ENCODE assay signal across 8 cellular contexts in the genomic region with DNA sequence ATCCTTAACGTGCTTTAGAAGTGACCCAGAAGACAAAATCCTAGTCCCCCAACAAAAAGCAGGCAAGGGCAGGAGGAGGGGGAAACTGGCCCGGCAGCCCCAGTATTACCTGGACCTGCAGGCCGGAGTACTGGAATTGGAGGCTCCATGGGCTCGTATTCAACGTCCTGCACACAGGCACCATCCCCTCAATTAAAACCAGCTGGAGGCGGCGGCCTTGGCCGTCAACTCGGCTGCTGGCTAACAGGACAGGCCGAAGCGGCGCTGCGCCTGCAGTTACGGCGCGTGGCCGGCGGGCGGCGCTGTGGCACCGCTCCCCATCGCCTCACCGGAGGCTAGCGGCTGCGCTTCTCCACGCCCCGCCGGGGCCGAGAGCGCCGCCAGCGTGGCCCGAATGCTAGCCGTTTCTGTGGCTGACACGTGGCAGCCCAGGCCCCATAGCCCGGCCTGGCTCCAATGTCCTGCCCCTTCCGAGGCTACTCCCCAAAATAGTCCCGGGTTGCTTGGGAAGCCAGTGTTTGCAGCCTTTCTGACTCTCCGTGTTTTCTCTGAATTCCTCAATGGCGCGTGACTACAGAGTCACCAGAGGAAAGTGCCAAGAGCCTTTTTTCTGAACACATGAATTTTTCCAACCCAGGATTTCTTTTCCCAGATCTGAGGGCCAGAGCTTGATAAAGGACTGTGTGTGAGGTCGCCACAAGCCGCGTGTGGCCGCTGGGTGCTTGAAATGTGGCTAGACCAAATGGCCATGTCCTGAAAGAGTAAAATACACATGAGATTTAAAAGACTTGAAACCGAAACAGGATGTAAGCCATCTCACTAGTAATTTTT.
A peak's percentile ranks its signal among the peaks of the same experiment; 100 is the strongest.
DNase-seq lines count a peak whose midpoint lies in the region; ATAC-seq, FAIRE-seq and TF ChIP-seq lines count a peak whose summit lies in the region.

No MANE protein-coding gene starts in this region.

- peak overlapping the region; percentile 89 for H3K4me2 ChIP-seq in endothelial cell of umbilical vein (ENCODE audit: insufficient read depth, low read length)

- peak; percentile 95 for DNase-seq in COLO829 (ENCODE audit: low spot score)
- DNase-seq in HL-60 (ENCODE audit: low read depth in 1 of 2, low spot score in 1 of 2): peak; percentile 76 to 83
- DNase-seq in NOMO-1 treated with dmso at 0.1 percent for 144 hours (lab: John Stamatoyannopoulos, UW; ENCODE audit: unreplicated experiment): peak; percentile 91
- peak; percentile 78 for DNase-seq in activated CD8-positive, alpha-beta memory T cell treated with anti-CD3 and anti-CD28 coated beads, Interleukin-2, amount 50 U/mL, for 4 hours
- peak; percentile 97 for DNase-seq in endothelial cell of umbilical vein (ENCODE audit: low read depth, low spot score)
- DNase-seq in stimulated activated CD8-positive, alpha-beta memory T cell treated with anti-CD3 and anti-CD28 coated beads, Interleukin-2, amount 100 ng/mL, for 48 hours (ENCODE audit: low read depth in 2 of 2): peak; percentile 71 to 73

- H3K36me3 ChIP-seq in endothelial cell of umbilical vein (ENCODE audit: control insufficient read depth in 2 of 2, extremely low read depth in 1 of 2, insufficient read depth in 2 of 2, low read length in 2 of 2): no peaks in the 10 kb centered on the region

- peak overlapping the region; percentile 76 for H3K27ac ChIP-seq in HL-60 (replicated peaks)
- peak overlapping the region; percentile 83 for H3K27ac ChIP-seq in endothelial cell of umbilical vein (ENCODE audit: insufficient read depth, low read depth, low read length)

- peak overlapping the region; percentile 86 for H3K9ac ChIP-seq in endothelial cell of umbilical vein (replicated peaks; ENCODE audit: extremely low read depth, insufficient read depth, low read length)

- no peaks in the 10 kb centered on the region for H3K79me2 ChIP-seq in endothelial cell of umbilical vein (ENCODE audit: control insufficient read depth, insufficient read depth, low read length)

- no peaks in the 10 kb centered on the region for H4K20me1 ChIP-seq in endothelial cell of umbilical vein (replicated peaks; ENCODE audit: control insufficient read depth, extremely low read depth, insufficient read depth, low read length)

- POLR2A ChIA-PET in endothelial cell of umbilical vein (lab: Charles Lee): interaction anchor here (0.6 to 1.3 kb wide), 3 partner anchors 169 to 1424 kb away, joined by 3 to 9 read pairs (median 6); no protein-coding TSS in a partner anchor

- H2AFZ ChIP-seq in endothelial cell of umbilical vein (ENCODE audit: low read depth, low read length): peak overlapping the region; percentile 86

- dilution Hi-C loops in endothelial cell of umbilical vein (cut with MboI; ENCODE audit: extremely low pct_ligation_motif_present, low sequenced_read_pairs): no loop called here

- intact Hi-C loops in endothelial cell of umbilical vein (cut with micrococcal nuclease): loop anchor here (1.0 to 5.0 kb wide), 8 partner anchors 125 to 657 kb away; no protein-coding TSS in a partner anchor

- H3K4me1 ChIP-seq in endothelial cell of umbilical vein (ENCODE audit: control insufficient read depth, extremely low read depth, insufficient read depth, low read length) (peaks cover 2% of the 10 kb centered on the region), mononuclear cell (ENCODE audit: insufficient read depth, low read length) (peaks cover 12% of the 10 kb centered on the region)

- TF ChIP-seq POLR2A in endothelial cell of umbilical vein (IDR thresholded peaks at IDR 0.05; ENCODE audit: low read depth, low read length): peak; percentile 80

- H3K9me1 ChIP-seq in endothelial cell of umbilical vein (replicated peaks; ENCODE audit: control insufficient read depth, extremely low read depth, insufficient read depth, low read length): no peaks in the 10 kb centered on the region

- CTCF ChIA-PET in endothelial cell of umbilical vein (lab: Charles Lee): interaction anchor here (0.6 to 4.5 kb wide), 23 partner anchors 10 to 1679 kb away, joined by 3 to 154 read pairs (median 5); partner anchors contain the start of genes AIDA, BROX, MTARC1 and TAF1A

- H3K9me3 ChIP-seq in endothelial cell of umbilical vein (replicated peaks; ENCODE audit: control insufficient read depth, insufficient read depth, low read length) (no peaks in the 10 kb centered on the region), mononuclear cell (ENCODE audit: low read depth, low read length) (no peaks in the 10 kb centered on the region)

- FAIRE-seq in endothelial cell of umbilical vein (lab: Jason Lieb, UNC): peak; percentile 95

- ATAC-seq in GM19463 (IDR thresholded peaks at IDR 0.05; ENCODE audit: unreplicated experiment): peak; percentile 91

- H3K4me3 ChIP-seq in HL-60 (replicated peaks; ENCODE audit: insufficient read depth, low read length) (peak overlapping the region; percentile 53), endothelial cell of umbilical vein (replicated peaks in 1 of 3; ENCODE audit: insufficient read depth in 1 of 3, low read depth in 1 of 3, low read length in 3 of 3) (peak overlapping the region; percentile 49 to 71 (median 53)), mononuclear cell (ENCODE audit: low read length) (peak overlapping the region; percentile 49)

- no peaks in the 10 kb centered on the region for H3K27me3 ChIP-seq in HL-60 (ENCODE audit: insufficient read depth, poor library complexity, severe bottlenecking)
- H3K27me3 ChIP-seq in endothelial cell of umbilical vein (ENCODE audit: control insufficient read depth in 2 of 2, insufficient read depth in 2 of 2, low read length in 2 of 2): peaks cover 6 to 7% of the 10 kb centered on the region in 2 experiments
- no peaks in the 10 kb centered on the region for H3K27me3 ChIP-seq in mononuclear cell (ENCODE audit: insufficient read depth, low read length)

- BruUV-seq in endothelial cell of umbilical vein (replicated peaks; lab: Mats Ljungman, UMichigan): TSS peak; percentile 93

- TF ChIP-seq CTCF in HL-60 (IDR thresholded peaks at IDR 0.05; ENCODE audit: insufficient read depth, low read length): peak; percentile 99
- peak; percentile 95 to 100 for TF ChIP-seq CTCF in endothelial cell of umbilical vein (IDR thresholded peaks at IDR 0.05; ENCODE audit: extremely low read depth in 1 of 2, insufficient read depth in 1 of 2, low read depth in 1 of 2, low read length in 2 of 2)

TF ChIP-seq in endothelial cell of umbilical vein, 7 proteins besides CTCF, POLR2A, EP300 and RAD21:
- TF ChIP-seq MAX (IDR thresholded peaks at IDR 0.05; ENCODE audit: insufficient read depth, insufficient read length) (peak; percentile 94), POLR2AphosphoS5 (IDR thresholded peaks at IDR 0.05; ENCODE audit: insufficient read depth, low read depth, low read length) (peak; percentile 77), MYC (IDR thresholded peaks at IDR 0.05; ENCODE audit: low read depth, low read length) (peak; percentile 77), JUN (IDR thresholded peaks at IDR 0.05; ENCODE audit: borderline replicate concordance, insufficient read depth, insufficient read length, low read depth) (no peak)
TF ChIP-seq in endothelial cell of umbilical vein: peak in this region for 3.

Comparison
In these comparisons a context has a peak if more than half of its experiments do, and no peak if none do; other contexts are left out.
1. Peak in every context shown above with its lines: DNase-seq, ATAC-seq, H3K4me3 ChIP-seq and H3K27ac ChIP-seq.